28 cellular contexts compared by ENCODE assay signal in genomic region chr12:101729842-101730241, GRCh38. TPM values are rescaled to one million over a fixed set of nuclear protein-coding genes. Genes with fewer than 3 reads are reported as not detected.
"Had no signal": no experiment of that assay in that cellular context is flagged by ENCODE, and none has a peak within 500 bp of the region (broad histone marks: within the 10 kb centered on the region; RNA-seq: fewer than 3 reads in every experiment).

No MANE protein-coding gene starts in this region.

- H3K36me3 ChIP-seq: uterus had no signal

- H2AFZ ChIP-seq: hepatocyte, parathyroid adenoma had no signal

- H3K27ac Mint-ChIP-seq: naive thymus-derived CD8-positive, alpha-beta T cell; nephron; type B pancreatic cell had no signal

- H3K4me2 ChIP-seq: hepatocyte had no signal

- H3K4me3 ChIP-seq: hepatocyte, left ventricle myocardium inferior, lung, mucosa of descending colon, right atrium auricular region, skin epidermis, tibial nerve, uterus had no signal

- H3K9me3 Mint-ChIP-seq: naive thymus-derived CD8-positive, alpha-beta T cell; nephron; neural crest cell; stimulated activated naive CD8-positive, alpha-beta T cell treated with anti-CD3 and anti-CD28 coated beads, Interleukin-15, amount 100 ng/mL, for 72 hours; type B pancreatic cell had no signal

- H3K27ac ChIP-seq: hepatocyte, left ventricle myocardium inferior, parathyroid adenoma, right atrium auricular region, skin epidermis, tibial nerve, uterus had no signal

- H3K4me3 Mint-ChIP-seq: naive thymus-derived CD8-positive, alpha-beta T cell; nephron; neural crest cell; stimulated activated naive CD8-positive, alpha-beta T cell treated with anti-CD3 and anti-CD28 coated beads, Interleukin-15, amount 100 ng/mL, for 72 hours; type B pancreatic cell had no signal

- H3K79me2 ChIP-seq: hepatocyte, parathyroid adenoma had no signal

- H3K4me1 Mint-ChIP-seq: nephron; neural crest cell; stimulated activated naive CD8-positive, alpha-beta T cell treated with anti-CD3 and anti-CD28 coated beads, Interleukin-15, amount 100 ng/mL, for 72 hours had no signal

- DNase-seq: islet precursor cell; left ventricle myocardium inferior; midbrain; mucosa of descending colon; naive thymus-derived CD8-positive, alpha-beta T cell; occipital lobe; stimulated activated CD4-positive, alpha-beta T cell treated with anti-CD3 and anti-CD28 coated beads, Interleukin-12 subunit alpha, Interleukin-12 subunit beta, amount 100 ng/mL, for 4 hours; stimulated activated CD4-positive, alpha-beta T cell treated with anti-CD3 and anti-CD28 coated beads, Interleukin-15, amount 100 ng/mL, for 24 hours; stimulated activated CD4-positive, alpha-beta T cell treated with anti-CD3 and anti-CD28 coated beads, Interleukin-2, amount 100 ng/mL, for 24 hours; stimulated activated CD4-positive, alpha-beta T cell treated with anti-CD3 and anti-CD28 coated beads, Interleukin-4, amount 100 ng/mL, for 1 hour; stimulated activated naive CD4-positive, alpha-beta T cell treated with Interleukin-2 at 50 U/mL for 16 hours; stimulated activated naive CD8-positive, alpha-beta T cell treated with anti-CD3 and anti-CD28 coated beads, Interleukin-15, amount 100 ng/mL, for 72 hours; substantia nigra; uterus had no signal

- H3K27me3 Mint-ChIP-seq: naive thymus-derived CD8-positive, alpha-beta T cell; stimulated activated naive CD8-positive, alpha-beta T cell treated with anti-CD3 and anti-CD28 coated beads, Interleukin-15, amount 100 ng/mL, for 72 hours; type B pancreatic cell had no signal

- H3K9ac ChIP-seq: parathyroid adenoma had no signal

- H3K27me3 ChIP-seq: hepatocyte, right atrium auricular region, tibial nerve, uterus had no signal

- H3K4me1 ChIP-seq: left ventricle myocardium inferior, parathyroid adenoma, right atrium auricular region, tibial nerve, uterus had no signal

- H3K9me3 ChIP-seq: left ventricle myocardium inferior, mucosa of descending colon, right atrium auricular region, tibial nerve, uterus had no signal

- ATAC-seq: mucosa of descending colon; naive thymus-derived CD8-positive, alpha-beta T cell; sciatic nerve; stimulated activated naive CD8-positive, alpha-beta T cell treated with anti-CD3 and anti-CD28 coated beads, Interleukin-15, amount 100 ng/mL, for 72 hours had no signal

RNA-seq across cellular contexts. Expression of gene SYCP3, which starts 9.4 kb away (rescaled TPM):
- total RNA-seq: kidney epithelial cell, left ventricle myocardium inferior, mesenteric fat pad, neural crest cell, osteocyte, right atrium auricular region, sciatic nerve, ureter had no signal
